In genomic region chr11:96303067-96303466, GRCh38 we compare ENCODE assay signal across 10 cellular contexts. TPM values are rescaled to one million over a fixed set of nuclear protein-coding genes. Genes with fewer than 3 reads are reported as not detected.
DNase-seq lines count a peak whose midpoint lies in the region; ATAC-seq, FAIRE-seq and TF ChIP-seq lines count a peak whose summit lies in the region.
"Had no signal": no experiment of that assay in that cellular context is flagged by ENCODE, and none has a peak within 500 bp of the region (broad histone marks: within the 10 kb centered on the region; RNA-seq: fewer than 3 reads in every experiment).

No MANE protein-coding gene starts in this region.

- H3K27ac ChIP-seq in ascending aorta = peak overlapping the region; percentile 73 to 81
- H3K27ac ChIP-seq in dorsolateral prefrontal cortex = peak overlapping the region in 3 of 59 donors; percentile 3 to 19 (median 12)

- no peak for DNase-seq in stimulated activated naive CD8-positive, alpha-beta T cell treated with anti-CD3 and anti-CD28 coated beads, Interleukin-15, Interleukin-2, amounts not matched to agents 100 U/mL and 50 U/mL, for 24 hours
- DNase-seq in stimulated activated naive CD8-positive, alpha-beta T cell treated with anti-CD3 and anti-CD28 coated beads, Interleukin-15, amount 100 ng/mL, for 72 hours = no peak
- no peak for DNase-seq in ascending aorta (ENCODE audit: low spot score in 2 of 2)
- DNase-seq in dorsolateral prefrontal cortex = no peak
- DNase-seq in stimulated activated CD4-positive, alpha-beta T cell treated with anti-CD3 and anti-CD28 coated beads, Interleukin-2, amount 100 ng/mL, for 48 hours = no peak
- DNase-seq: CD4-positive, alpha-beta memory T cell had no signal

- no peaks in the 10 kb centered on the region for H3K27me3 Mint-ChIP-seq in stimulated activated naive CD8-positive, alpha-beta T cell treated with anti-CD3 and anti-CD28 coated beads, Interleukin-15, amount 100 ng/mL, for 72 hours
- H3K27me3 Mint-ChIP-seq: CD4-positive, alpha-beta memory T cell had no signal

- H3K4me3 ChIP-seq in ascending aorta = no peak overlapping the region
- no peak overlapping the region for H3K4me3 ChIP-seq in dorsolateral prefrontal cortex
- H3K4me3 ChIP-seq: HAP-1 had no signal

- H3K27me3 ChIP-seq in ascending aorta = no peaks in the 10 kb centered on the region
- no peaks in the 10 kb centered on the region for H3K27me3 ChIP-seq in dorsolateral prefrontal cortex

- no peaks in the 10 kb centered on the region for H3K36me3 ChIP-seq in ascending aorta
- H3K36me3 ChIP-seq: HAP-1 had no signal

- intact Hi-C loops in ascending aorta (cut with DNase I) = loop anchor here (5.0 kb wide), 1 partner anchor 41 kb away; no protein-coding TSS in a partner anchor
- intact Hi-C loops in dorsolateral prefrontal cortex (cut with DNase I) = loop anchor here in 1 of 2 donors (5.0 kb wide), 1 partner anchor 34 kb away; no protein-coding TSS in a partner anchor

- H3K9me3 Mint-ChIP-seq in stimulated activated naive CD8-positive, alpha-beta T cell treated with anti-CD3 and anti-CD28 coated beads, Interleukin-15, amount 100 ng/mL, for 72 hours = no peaks in the 10 kb centered on the region
- H3K9me3 Mint-ChIP-seq: CD4-positive, alpha-beta memory T cell had no signal

- peak; percentile 82 for FAIRE-seq in islet of Langerhans (lab: Jason Lieb, UNC)

- no peaks in the 10 kb centered on the region for H3K9me3 ChIP-seq in ascending aorta
- H3K9me3 ChIP-seq: HAP-1 had no signal

- no peak overlapping the region for H3K4me3 Mint-ChIP-seq in stimulated activated naive CD8-positive, alpha-beta T cell treated with anti-CD3 and anti-CD28 coated beads, Interleukin-15, amount 100 ng/mL, for 72 hours
- H3K4me3 Mint-ChIP-seq: CD4-positive, alpha-beta memory T cell had no signal

- ATAC-seq in stimulated activated naive CD8-positive, alpha-beta T cell treated with anti-CD3 and anti-CD28 coated beads, Interleukin-15, Interleukin-2, amounts not matched to agents 100 U/mL and 50 U/mL, for 24 hours = peak; percentile 55
- ATAC-seq in stimulated activated naive CD8-positive, alpha-beta T cell treated with anti-CD3 and anti-CD28 coated beads, Interleukin-15, amount 100 ng/mL, for 72 hours = no peak
- no peak for ATAC-seq in HG02678 (IDR thresholded peaks at IDR 0.05; ENCODE audit: unreplicated experiment)
- no peak for ATAC-seq in GM21390 (IDR thresholded peaks at IDR 0.05; ENCODE audit: unreplicated experiment)

- no peak for TF ChIP-seq CTCF in ascending aorta (IDR thresholded peaks at IDR 0.05)
- no peak for TF ChIP-seq CTCF in dorsolateral prefrontal cortex (IDR thresholded peaks at IDR 0.05 in 54 of 56, conservative IDR thresholded peaks at IDR 0.05 in 2 of 56; ENCODE audit: low read depth in 1 of 56, partially characterized antibody in 56 of 56)

- H3K27ac Mint-ChIP-seq in stimulated activated naive CD8-positive, alpha-beta T cell treated with anti-CD3 and anti-CD28 coated beads, Interleukin-15, amount 100 ng/mL, for 72 hours = peak overlapping the region in 1 of 2 donors; percentile 20

- H3K4me1 Mint-ChIP-seq in stimulated activated naive CD8-positive, alpha-beta T cell treated with anti-CD3 and anti-CD28 coated beads, Interleukin-15, amount 100 ng/mL, for 72 hours = peaks cover 79% of the 10 kb centered on the region

- peaks cover 14 to 50% of the 10 kb centered on the region in 2 donors for H3K4me1 ChIP-seq in ascending aorta

RNA-seq across cellular contexts. Expression of gene MAML2, which starts 39.9 kb away (rescaled TPM):
- total RNA-seq in ascending aorta (13.2 TPM), dorsolateral prefrontal cortex (10 to 100 TPM in 64 of 120 experiments, 1 to 10 TPM in 56; 4.9 to 21.8 (median 10.2) TPM)
